In the genomic region with DNA sequence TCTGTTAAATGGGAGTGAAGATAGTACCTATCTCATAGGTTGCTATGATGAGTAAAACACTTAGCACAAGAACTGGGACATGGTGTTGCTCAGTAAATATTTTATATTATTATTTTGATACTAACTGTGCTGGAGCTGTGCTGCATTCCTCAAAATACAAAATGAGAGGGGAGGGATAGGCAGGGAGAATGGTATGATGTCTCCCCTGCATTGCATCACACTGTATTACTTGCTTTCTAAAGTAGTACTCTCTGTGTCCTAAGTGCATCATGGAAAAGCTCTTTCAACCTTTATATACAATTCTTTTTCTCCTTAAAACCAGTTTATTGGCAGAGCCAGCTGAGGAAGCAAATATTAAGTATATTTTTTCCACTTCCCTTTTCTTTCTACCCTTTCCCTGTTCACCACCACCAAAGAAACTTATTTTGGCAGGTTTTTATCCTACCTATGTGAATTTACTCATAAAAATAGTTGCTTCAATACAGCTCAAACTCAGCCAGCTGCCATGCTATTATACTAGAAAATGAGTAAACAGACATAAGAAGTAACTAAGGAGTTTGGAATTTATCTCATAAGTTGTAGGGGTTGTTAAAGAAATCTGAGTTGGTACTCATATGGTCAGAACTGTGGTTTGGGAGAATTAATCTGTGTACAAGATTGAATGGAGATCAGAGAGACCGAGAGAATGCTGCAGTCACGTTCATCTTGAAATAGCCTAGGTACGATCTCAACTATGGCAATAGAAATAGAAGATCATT, we compare ENCODE assay signal across 14 cellular contexts.
"Had no signal": no experiment of that assay in that cellular context is flagged by ENCODE, and none has a peak within 500 bp of the region (broad histone marks: within the 10 kb centered on the region; RNA-seq: fewer than 3 reads in every experiment).

No MANE protein-coding gene starts in this region.

- H3K27me3 ChIP-seq: dorsolateral prefrontal cortex had no signal

- ATAC-seq: activated CD8-positive, alpha-beta T cell treated with anti-CD3 and anti-CD28 coated beads for 36 hours; activated naive CD4-positive, alpha-beta T cell treated with anti-CD3 and anti-CD28 coated beads, Interleukin-2, amount 50 U/mL, for 72 hours; activated T-cell treated with anti-CD3 and anti-CD28 coated beads, Interleukin-2, amount 50 U/mL, for 4 hours; naive thymus-derived CD8-positive, alpha-beta T cell had no signal

- H3K27ac ChIP-seq: dorsolateral prefrontal cortex, left ventricle myocardium inferior, parathyroid adenoma had no signal

- H3K4me1 ChIP-seq: left ventricle myocardium inferior had no signal

- H3K36me3 ChIP-seq: left ventricle myocardium inferior had no signal

- H3K9me3 ChIP-seq: left ventricle myocardium inferior had no signal

- H2AFZ ChIP-seq: parathyroid adenoma had no signal

- DNase-seq: activated CD4-positive, alpha-beta T cell treated with anti-CD3 and anti-CD28 coated beads for 4 hours; activated CD8-positive, alpha-beta T cell treated with anti-CD3 and anti-CD28 coated beads for 36 hours; activated effector memory CD4-positive, alpha-beta T cell treated with Interleukin-2 at 50 U/mL for 16 hours; activated T-cell treated with anti-CD3 and anti-CD28 coated beads, Interleukin-2, amount 50 U/mL, for 4 hours; dorsolateral prefrontal cortex; foreskin fibroblast; glutamatergic neuron; hypothalamus; left ventricle myocardium inferior; naive thymus-derived CD8-positive, alpha-beta T cell; stimulated activated CD4-positive, alpha-beta T cell treated with anti-CD3 and anti-CD28 coated beads, Interleukin-12 subunit alpha, Interleukin-12 subunit beta, amount 100 ng/mL, for 4 hours; stimulated activated CD4-positive, alpha-beta T cell treated with anti-CD3 and anti-CD28 coated beads, Interleukin-2, amount 100 ng/mL, for 24 hours had no signal

- H3K4me3 ChIP-seq: dorsolateral prefrontal cortex, left ventricle myocardium inferior had no signal

- H3K79me2 ChIP-seq: parathyroid adenoma had no signal

- H3K9ac ChIP-seq: parathyroid adenoma had no signal
